ENCODE assay signal across 21 cellular contexts in genomic region chr15:27674826-27675225, GRCh38.
A peak's percentile ranks its signal among the peaks of the same experiment; 100 is the strongest.
DNase-seq lines count a peak whose midpoint lies in the region; ATAC-seq and TF ChIP-seq lines count a peak whose summit lies in the region.
"Had no signal": no experiment of that assay in that cellular context is flagged by ENCODE, and none has a peak within 500 bp of the region (broad histone marks: within the 10 kb centered on the region; RNA-seq: fewer than 3 reads in every experiment).

No MANE protein-coding gene starts in this region.

- no peak overlapping the region for H2AK5ac ChIP-seq in neuronal stem cell (ENCODE audit: low read depth, low read length)

- H3K79me1 ChIP-seq in neuronal stem cell (ENCODE audit: low read depth, low read length), result no peaks in the 10 kb centered on the region

- H3K18ac ChIP-seq in neuronal stem cell (ENCODE audit: low read length), result peak overlapping the region; percentile 20

- no peak overlapping the region for H3K9ac ChIP-seq in neuronal stem cell (ENCODE audit: low read depth, low read length, poor library complexity)
- H3K9ac ChIP-seq: BLaER1 had no signal

- peak; percentile 36 for DNase-seq in coronary artery (ENCODE audit: low spot score)
- DNase-seq in neuronal stem cell (ENCODE audit: low spot score), result no peak
- DNase-seq in vagina (ENCODE audit: extremely low spot score in 2 of 2), result peak; percentile 16 to 58
- no peak for DNase-seq in NCI-H524 treated with DMSO at 0.1 percent for 48 hours (lab: John Stamatoyannopoulos, UW)
- DNase-seq: 8988T; ACHN; BE2C; C1 segment of cervical spinal cord; CD4-positive, alpha-beta memory T cell; CD4-positive, CD25-positive, alpha-beta regulatory T cell; CD8-positive, alpha-beta memory T cell; COR-L47; DMS 273 treated with DMSO at 0.1 percent for 48 hours; DMS153; DMS53; DMS79; DND-41; EL; GDM1 had no signal

- H3K27me3 ChIP-seq in neuronal stem cell (ENCODE audit: control insufficient read depth in 3 of 3, insufficient read depth in 3 of 3, low read depth in 1 of 3, low read length in 3 of 3) (peaks cover 0 to 20% (median 0%) of the 10 kb centered on the region in 3 experiments), vagina (no peaks in the 10 kb centered on the region)
- H3K27me3 ChIP-seq: BE2C, BLaER1 had no signal

- TF ChIP-seq POLR2A in vagina (IDR thresholded peaks at IDR 0.05), result no peak

- H2AFZ ChIP-seq in neuronal stem cell (ENCODE audit: low read length), result no peak overlapping the region

- H3K36me3 ChIP-seq in neuronal stem cell (replicated peaks in 1 of 2; ENCODE audit: control insufficient read depth in 2 of 2, insufficient read depth in 2 of 2, low read length in 2 of 2), result no peaks in the 10 kb centered on the region
- H3K36me3 ChIP-seq in vagina, result no peaks in the 10 kb centered on the region
- H3K36me3 ChIP-seq: BE2C, BLaER1 had no signal

- no peak overlapping the region for H2BK15ac ChIP-seq in neuronal stem cell (ENCODE audit: low read length)

- no peak overlapping the region for H4K8ac ChIP-seq in neuronal stem cell (ENCODE audit: low read depth, low read length)

- no peak overlapping the region for H2BK12ac ChIP-seq in neuronal stem cell (ENCODE audit: low read length)

- H4K91ac ChIP-seq in neuronal stem cell (ENCODE audit: low read depth, low read length, poor library complexity), result no peak overlapping the region

- no peak overlapping the region for H3K23ac ChIP-seq in neuronal stem cell (ENCODE audit: low read depth, low read length, poor library complexity)

- no peak overlapping the region for H2BK120ac ChIP-seq in neuronal stem cell (ENCODE audit: low read depth, low read length)

- no peak overlapping the region for H2BK5ac ChIP-seq in neuronal stem cell (ENCODE audit: low read length)

- no peak overlapping the region for H3K4me3 ChIP-seq in coronary artery
- no peak overlapping the region for H3K4me3 ChIP-seq in neuronal stem cell (ENCODE audit: low read length in 2 of 2)
- no peak overlapping the region for H3K4me3 ChIP-seq in vagina
- H3K4me3 ChIP-seq: BLaER1 had no signal

- H3K9me3 ChIP-seq in neuronal stem cell (replicated peaks in 1 of 2; ENCODE audit: control insufficient read depth in 2 of 2, insufficient read depth in 1 of 2, low read depth in 1 of 2, low read length in 2 of 2) (peaks cover 0 to 3% of the 10 kb centered on the region in 2 donors), vagina (no peaks in the 10 kb centered on the region)
- H3K9me3 ChIP-seq: BE2C, BLaER1 had no signal

- H3K4ac ChIP-seq in neuronal stem cell (ENCODE audit: low read length), result no peak overlapping the region

- intact Hi-C loops in vagina (cut with DNase I), result no loop called here

- WGBS in neuronal stem cell (ENCODE audit: extremely low coverage in 2 of 2, insufficient read length in 2 of 2, insufficient replicate concordance in 1 of 2), 2 donors, result no CpG with 5 or more reads among the region's 10 CpGs

- no peak overlapping the region for H3K14ac ChIP-seq in neuronal stem cell (ENCODE audit: low read length)

- H3K4me1 ChIP-seq in neuronal stem cell (ENCODE audit: control insufficient read depth in 2 of 2, insufficient read depth in 1 of 2, low read depth in 1 of 2, low read length in 2 of 2) (peaks cover 0 to 31% of the 10 kb centered on the region in 2 donors), vagina (no peaks in the 10 kb centered on the region)
- H3K4me1 ChIP-seq: BE2C had no signal

- no peak overlapping the region for H3K27ac ChIP-seq in coronary artery
- H3K27ac ChIP-seq in neuronal stem cell (replicated peaks; ENCODE audit: low read length), result no peak overlapping the region
- H3K27ac ChIP-seq in vagina, result no peak overlapping the region
- H3K27ac ChIP-seq: BLaER1 had no signal

- H3K4me2 ChIP-seq in neuronal stem cell (ENCODE audit: insufficient read depth, low read length, poor library complexity, severe bottlenecking), result no peak overlapping the region
- H3K4me2 ChIP-seq: BLaER1 had no signal

- TF ChIP-seq CTCF in coronary artery (IDR thresholded peaks at IDR 0.05) (no peak), vagina (IDR thresholded peaks at IDR 0.05) (no peak)

- no peak for ATAC-seq in GM18858 (IDR thresholded peaks at IDR 0.05; ENCODE audit: unreplicated experiment)

Comparison
In these comparisons a context has a peak if more than half of its experiments do, and no peak if none do; other contexts are left out.
1. DNase-seq: peak in coronary artery (single experiment) and vagina (2 of 2); none in neuronal stem cell (single experiment) and NCI-H524 treated with DMSO at 0.1 percent for 48 hours (single experiment).